Comparison of ENCODE assay signal across 9 cellular contexts in genomic region chr1:243471754-243472725, GRCh38.
DNase-seq lines count a peak whose midpoint lies in the region; ATAC-seq, FAIRE-seq and TF ChIP-seq lines count a peak whose summit lies in the region.
"Had no signal": no experiment of that assay in that cellular context is flagged by ENCODE, and none has a peak within 500 bp of the region (broad histone marks: within the 10 kb centered on the region; RNA-seq: fewer than 3 reads in every experiment).

No MANE protein-coding gene starts in this region.

- TF ChIP-seq EP300 in GM12878 (IDR thresholded peaks at IDR 0.05; ENCODE audit: borderline replicate concordance in 1 of 2, control insufficient read depth in 1 of 2, low read depth in 2 of 2, low read length in 2 of 2), result no peak

- no peak for TF ChIP-seq CTCF in GM12878 (IDR thresholded peaks at IDR 0.05 in 2 of 3, conservative IDR thresholded peaks at IDR 0.05 in 1 of 3; ENCODE audit: control insufficient read depth in 2 of 3, extremely low read depth in 1 of 3, insufficient read depth in 1 of 3, low read depth in 3 of 3, low read length in 3 of 3)

- H2AFZ ChIP-seq in ACC112 (ENCODE audit: low read length, unreplicated experiment) (no peak overlapping the region), GM12878 (ENCODE audit: control insufficient read depth, low read depth, low read length) (no peak overlapping the region)

- CTCF ChIA-PET in GM12878 (lab: Yijun Ruan, JAX), result interaction anchor here (0.9 kb wide), 1 partner anchor 128 kb away, joined by 3 read pairs; no protein-coding TSS in a partner anchor

- peak overlapping the region; percentile 77 for H3K4me3 ChIP-seq in ACC112 (ENCODE audit: low read depth, low read length)
- no peak overlapping the region for H3K4me3 ChIP-seq in GM12878

- in situ Hi-C loops in GM12878 (cut with MboI), result no loop called here

- RAD21 ChIA-PET in GM12878 (lab: Charles Lee; ENCODE audit: unreplicated experiment), result no interaction called here

- WGBS in GM12878 (ENCODE audit: insufficient coverage, insufficient replicate concordance, low lambda C conversion rate, missing lambda C conversion rate), result 60% methylated on average over 3 of the region's 3 CpGs

- no peak for TF ChIP-seq RAD21 in GM12878 (IDR thresholded peaks at IDR 0.05; ENCODE audit: insufficient read depth, low read depth, low read length)

- SMC1A ChIA-PET in GM12878 (lab: Charles Lee; ENCODE audit: uncharacterized antibody, unreplicated experiment), result no interaction called here

- no peak overlapping the region for H3K4me2 ChIP-seq in GM12878 (ENCODE audit: control insufficient read depth, insufficient read depth)

- TF ChIP-seq POLR2A in GM12878 (IDR thresholded peaks at IDR 0.05; ENCODE audit: low read depth, low read length), result no peak

- H3K79me2 ChIP-seq in ACC112 (ENCODE audit: control insufficient read depth, insufficient read depth, low read length, unreplicated experiment) (no peaks in the 10 kb centered on the region), GM12878 (ENCODE audit: control insufficient read depth, insufficient read depth, low read length) (no peaks in the 10 kb centered on the region)

- POLR2A ChIA-PET in GM12878 (lab: Charles Lee), result no interaction called here

- no peaks in the 10 kb centered on the region for H4K20me1 ChIP-seq in GM12878 (ENCODE audit: control insufficient read depth, insufficient read depth)

- intact Hi-C loops in GM12878 (cut with micrococcal nuclease; ENCODE audit: unreplicated experiment), result no loop called here

- FAIRE-seq in GM12878 (lab: Jason Lieb, UNC), result no peak

- no TSS peak for BruUV-seq in GM12878 (replicated peaks; lab: Mats Ljungman, UMichigan)

- no peak overlapping the region for H3K9ac ChIP-seq in GM12878 (ENCODE audit: control insufficient read depth, insufficient read depth, low read length)

- H3K27me3 ChIP-seq in ACC112 (ENCODE audit: insufficient read depth, low read length), result no peaks in the 10 kb centered on the region
- H3K27me3 ChIP-seq in GM12878 (replicated peaks in 1 of 2; ENCODE audit: control insufficient read depth in 2 of 2, insufficient read depth in 2 of 2, low read length in 1 of 2), result no peaks in the 10 kb centered on the region

- peak; percentile 26 for DNase-seq in GM12878 (ENCODE audit: low read depth, low spot score)
- no peak for DNase-seq in DMS79 treated with DMSO at 0.1 percent for 48 hours (lab: John Stamatoyannopoulos, UW)
- DNase-seq in DMS114 treated with DMSO at 0.1 percent for 48 hours (lab: John Stamatoyannopoulos, UW; ENCODE audit: unreplicated experiment), result no peak
- no peak for DNase-seq in stimulated activated naive CD4-positive, alpha-beta T cell (lab: John Stamatoyannopoulos, UW)
- DNase-seq in ureter (ENCODE audit: low spot score), result no peak

- peaks cover 15% of the 10 kb centered on the region for H3K4me1 ChIP-seq in ACC112 (ENCODE audit: control insufficient read depth, insufficient read depth, low read length, unreplicated experiment)
- H3K4me1 ChIP-seq in GM12878 (ENCODE audit: control insufficient read depth, insufficient read depth, low read length), result peaks cover 7% of the 10 kb centered on the region; the same call in 1 of the 2 replicates

- ATAC-seq in GM19397 (IDR thresholded peaks at IDR 0.05; ENCODE audit: unreplicated experiment) (peak; percentile 64), HG03159 (IDR thresholded peaks at IDR 0.05; ENCODE audit: unreplicated experiment) (peak; percentile 85), GM12878 (peak; percentile 89)

- H3K27ac ChIP-seq in ACC112 (ENCODE audit: low read depth, low read length), result no peak overlapping the region
- H3K27ac ChIP-seq in GM12878 (ENCODE audit: control insufficient read depth, insufficient read depth), result no peak overlapping the region
- H3K27ac ChIP-seq: C4-2B had no signal

- H3K36me3 ChIP-seq in ACC112 (ENCODE audit: insufficient read depth, low read length), result no peaks in the 10 kb centered on the region
- H3K36me3 ChIP-seq in GM12878 (ENCODE audit: control insufficient read depth in 2 of 2, insufficient read depth in 2 of 2, low read length in 1 of 2), result no peaks in the 10 kb centered on the region

- H3K9me3 ChIP-seq in GM12878 (replicated peaks; ENCODE audit: control insufficient read depth, insufficient read depth, low read length), result no peaks in the 10 kb centered on the region

TF ChIP-seq in GM12878, 131 proteins besides CTCF, POLR2A, EP300 and RAD21:
- TF ChIP-seq ATF2 (IDR thresholded peaks at IDR 0.05; ENCODE audit: low read length) (0 out of 2 replicates have a peak, but pooled peaks have one; percentile 23), SPI1 (IDR thresholded peaks at IDR 0.05; ENCODE audit: borderline replicate concordance, insufficient read depth, low read depth, low read length) (peak; percentile 76; the same call in 1 of the 2 replicates), GATAD2B (conservative IDR thresholded peaks at IDR 0.05; ENCODE audit: low read depth) (no peak), MEF2A (IDR thresholded peaks at IDR 0.05; ENCODE audit: insufficient read depth, low read depth, low read length) (peak; percentile 53; the same call in 1 of the 2 replicates), RUNX3 (IDR thresholded peaks at IDR 0.05; ENCODE audit: low read length) (peak; percentile 75)
TF ChIP-seq in GM12878: peak in this region for 4.
